In the genomic region with DNA sequence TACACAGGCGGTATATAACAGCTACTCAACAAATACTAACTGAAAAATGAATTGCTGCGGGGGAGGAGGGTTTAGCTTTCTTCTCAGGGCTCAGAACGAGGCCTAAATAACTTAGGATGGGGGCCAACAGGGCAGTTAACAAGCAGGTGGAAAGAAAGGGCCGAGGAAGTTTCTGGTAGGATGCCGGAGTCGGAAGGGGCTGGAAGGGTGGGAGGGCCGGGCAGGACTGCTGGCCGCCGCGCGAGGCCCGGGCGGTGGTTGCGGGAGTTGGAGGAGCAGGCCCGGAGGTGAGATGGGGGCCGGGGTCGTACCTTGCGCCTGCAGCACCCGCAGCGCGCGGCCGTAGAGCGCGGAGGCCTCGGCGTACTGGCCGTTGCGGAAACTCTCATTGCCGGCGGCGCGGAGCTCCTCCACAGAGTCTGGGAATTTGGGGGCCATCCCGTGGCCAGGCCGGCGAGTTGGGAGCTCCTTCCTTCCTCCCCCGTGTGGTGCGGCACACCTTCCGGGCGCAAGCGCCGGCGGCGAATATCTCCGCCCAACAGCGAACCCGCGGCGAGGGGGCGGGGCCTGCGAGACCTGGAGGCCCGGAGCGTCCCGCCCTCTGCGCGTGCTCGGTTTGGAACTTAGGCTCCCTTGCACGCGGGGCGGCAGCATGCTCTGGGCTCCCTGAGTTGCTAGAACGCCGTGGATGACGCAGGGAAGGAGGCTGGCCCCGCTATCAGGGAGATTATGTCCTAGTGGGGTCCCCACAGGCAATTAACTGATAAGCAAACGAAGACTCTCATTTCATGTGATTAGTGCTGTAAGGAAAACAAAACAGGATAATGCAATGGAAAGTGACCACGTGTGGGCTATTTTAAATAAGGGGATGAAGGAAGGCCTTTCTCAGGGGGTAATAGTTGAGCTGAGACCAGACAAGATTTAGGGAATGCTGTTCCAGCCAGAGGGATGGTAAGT, we compare ENCODE assay signal across 1 cellular context.
TF ChIP-seq lines count a peak whose summit lies in the region.

A gene with protein sequence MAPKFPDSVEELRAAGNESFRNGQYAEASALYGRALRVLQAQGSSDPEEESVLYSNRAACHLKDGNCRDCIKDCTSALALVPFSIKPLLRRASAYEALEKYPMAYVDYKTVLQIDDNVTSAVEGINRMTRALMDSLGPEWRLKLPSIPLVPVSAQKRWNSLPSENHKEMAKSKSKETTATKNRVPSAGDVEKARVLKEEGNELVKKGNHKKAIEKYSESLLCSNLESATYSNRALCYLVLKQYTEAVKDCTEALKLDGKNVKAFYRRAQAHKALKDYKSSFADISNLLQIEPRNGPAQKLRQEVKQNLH (minus strand): TSS at position 502 of the 957 bp plus-strand sequence. CDS start 64 bp downstream, at position 438.

TF ChIP-seq in GM12878, 131 proteins besides CTCF, POLR2A, EP300 and RAD21 (continued from another document and continues in another):
- TF ChIP-seq ZSCAN29 (IDR thresholded peaks at IDR 0.05) (no peak), BCL11A (IDR thresholded peaks at IDR 0.05; ENCODE audit: low read depth, low read length) (no peak), SRF (IDR thresholded peaks at IDR 0.05; ENCODE audit: low read depth in 2 of 2, low read length in 2 of 2) (no peak), IKZF1 (conservative IDR thresholded peaks at IDR 0.05) (peak; percentile 87), MLLT1 (IDR thresholded peaks at IDR 0.05) (no peak), MXI1 (IDR thresholded peaks at IDR 0.05; ENCODE audit: low read depth, low read length) (peak; percentile 91), NFIC (IDR thresholded peaks at IDR 0.05; ENCODE audit: low read depth, low read length) (no peak), YY1 (IDR thresholded peaks at IDR 0.05; ENCODE audit: low read depth, low read length) (0 out of 2 replicates have a peak, but pooled peaks have one; percentile 12), ZNF274 (IDR thresholded peaks at IDR 0.05; ENCODE audit: insufficient read depth, insufficient read length) (no peak), HDGF (IDR thresholded peaks at IDR 0.05) (no peak), YBX1 (IDR thresholded peaks at IDR 0.05) (no peak), KAT2A (conservative IDR thresholded peaks at IDR 0.05; ENCODE audit: control insufficient read depth, low read depth, low read length) (no peak), DPF2 (IDR thresholded peaks at IDR 0.05) (peak; percentile 60; the same call in 1 of the 2 replicates), TARDBP (IDR thresholded peaks at IDR 0.05; ENCODE audit: borderline replicate concordance) (no peak), PAX5 (IDR thresholded peaks at IDR 0.05; ENCODE audit: borderline replicate concordance, low read depth, low read length) (no peak), GATAD2B (conservative IDR thresholded peaks at IDR 0.05; ENCODE audit: low read depth) (peak; percentile 68), CUX1 (IDR thresholded peaks at IDR 0.05; ENCODE audit: insufficient replicate concordance, low read depth, low read length) (no peak), BACH1 (IDR thresholded peaks at IDR 0.05; ENCODE audit: borderline replicate concordance) (peak; percentile 65; the same call in 1 of the 2 replicates), MEF2A (IDR thresholded peaks at IDR 0.05; ENCODE audit: insufficient read depth, low read depth, low read length) (no peak), BMI1 (IDR thresholded peaks at IDR 0.05; ENCODE audit: borderline replicate concordance) (no peak), SUZ12 (IDR thresholded peaks at IDR 0.05; ENCODE audit: unreplicated experiment) (no peak), SP1 (IDR thresholded peaks at IDR 0.05; ENCODE audit: low read depth, low read length) (peak; percentile 16), CHD2 (IDR thresholded peaks at IDR 0.05; ENCODE audit: borderline replicate concordance, low read depth, low read length) (no peak), STAT1 (conservative IDR thresholded peaks at IDR 0.05) (no peak), SPI1 (IDR thresholded peaks at IDR 0.05; ENCODE audit: borderline replicate concordance, insufficient read depth, low read depth, low read length) (no peak), RFX5 (IDR thresholded peaks at IDR 0.05; ENCODE audit: low read depth, low read length) (no peak), E2F4 (IDR thresholded peaks at IDR 0.05; ENCODE audit: low read depth, low read length) (no peak), NFXL1 (IDR thresholded peaks at IDR 0.05; ENCODE audit: borderline replicate concordance) (no peak), TBL1XR1 (IDR thresholded peaks at IDR 0.05; ENCODE audit: low read depth, low read length) (no peak), CBX3 (IDR thresholded peaks at IDR 0.05; ENCODE audit: borderline replicate concordance, low read depth) (no peak), KLF5 (IDR thresholded peaks at IDR 0.05; ENCODE audit: partially characterized antibody) (peak; percentile 32)
- TF ChIP-seq, protein P1, sequence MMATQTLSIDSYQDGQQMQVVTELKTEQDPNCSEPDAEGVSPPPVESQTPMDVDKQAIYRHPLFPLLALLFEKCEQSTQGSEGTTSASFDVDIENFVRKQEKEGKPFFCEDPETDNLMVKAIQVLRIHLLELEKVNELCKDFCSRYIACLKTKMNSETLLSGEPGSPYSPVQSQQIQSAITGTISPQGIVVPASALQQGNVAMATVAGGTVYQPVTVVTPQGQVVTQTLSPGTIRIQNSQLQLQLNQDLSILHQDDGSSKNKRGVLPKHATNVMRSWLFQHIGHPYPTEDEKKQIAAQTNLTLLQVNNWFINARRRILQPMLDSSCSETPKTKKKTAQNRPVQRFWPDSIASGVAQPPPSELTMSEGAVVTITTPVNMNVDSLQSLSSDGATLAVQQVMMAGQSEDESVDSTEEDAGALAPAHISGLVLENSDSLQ (IDR thresholded peaks at IDR 0.05): no peak
- TF ChIP-seq, protein P2, sequence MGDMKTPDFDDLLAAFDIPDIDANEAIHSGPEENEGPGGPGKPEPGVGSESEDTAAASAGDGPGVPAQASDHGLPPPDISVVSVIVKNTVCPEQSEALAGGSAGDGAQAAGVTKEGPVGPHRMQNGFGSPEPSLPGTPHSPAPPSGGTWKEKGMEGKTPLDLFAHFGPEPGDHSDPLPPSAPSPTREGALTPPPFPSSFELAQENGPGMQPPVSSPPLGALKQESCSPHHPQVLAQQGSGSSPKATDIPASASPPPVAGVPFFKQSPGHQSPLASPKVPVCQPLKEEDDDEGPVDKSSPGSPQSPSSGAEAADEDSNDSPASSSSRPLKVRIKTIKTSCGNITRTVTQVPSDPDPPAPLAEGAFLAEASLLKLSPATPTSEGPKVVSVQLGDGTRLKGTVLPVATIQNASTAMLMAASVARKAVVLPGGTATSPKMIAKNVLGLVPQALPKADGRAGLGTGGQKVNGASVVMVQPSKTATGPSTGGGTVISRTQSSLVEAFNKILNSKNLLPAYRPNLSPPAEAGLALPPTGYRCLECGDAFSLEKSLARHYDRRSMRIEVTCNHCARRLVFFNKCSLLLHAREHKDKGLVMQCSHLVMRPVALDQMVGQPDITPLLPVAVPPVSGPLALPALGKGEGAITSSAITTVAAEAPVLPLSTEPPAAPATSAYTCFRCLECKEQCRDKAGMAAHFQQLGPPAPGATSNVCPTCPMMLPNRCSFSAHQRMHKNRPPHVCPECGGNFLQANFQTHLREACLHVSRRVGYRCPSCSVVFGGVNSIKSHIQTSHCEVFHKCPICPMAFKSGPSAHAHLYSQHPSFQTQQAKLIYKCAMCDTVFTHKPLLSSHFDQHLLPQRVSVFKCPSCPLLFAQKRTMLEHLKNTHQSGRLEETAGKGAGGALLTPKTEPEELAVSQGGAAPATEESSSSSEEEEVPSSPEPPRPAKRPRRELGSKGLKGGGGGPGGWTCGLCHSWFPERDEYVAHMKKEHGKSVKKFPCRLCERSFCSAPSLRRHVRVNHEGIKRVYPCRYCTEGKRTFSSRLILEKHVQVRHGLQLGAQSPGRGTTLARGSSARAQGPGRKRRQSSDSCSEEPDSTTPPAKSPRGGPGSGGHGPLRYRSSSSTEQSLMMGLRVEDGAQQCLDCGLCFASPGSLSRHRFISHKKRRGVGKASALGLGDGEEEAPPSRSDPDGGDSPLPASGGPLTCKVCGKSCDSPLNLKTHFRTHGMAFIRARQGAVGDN (IDR thresholded peaks at IDR 0.05): peak; percentile 90
- TF ChIP-seq, protein P3, sequence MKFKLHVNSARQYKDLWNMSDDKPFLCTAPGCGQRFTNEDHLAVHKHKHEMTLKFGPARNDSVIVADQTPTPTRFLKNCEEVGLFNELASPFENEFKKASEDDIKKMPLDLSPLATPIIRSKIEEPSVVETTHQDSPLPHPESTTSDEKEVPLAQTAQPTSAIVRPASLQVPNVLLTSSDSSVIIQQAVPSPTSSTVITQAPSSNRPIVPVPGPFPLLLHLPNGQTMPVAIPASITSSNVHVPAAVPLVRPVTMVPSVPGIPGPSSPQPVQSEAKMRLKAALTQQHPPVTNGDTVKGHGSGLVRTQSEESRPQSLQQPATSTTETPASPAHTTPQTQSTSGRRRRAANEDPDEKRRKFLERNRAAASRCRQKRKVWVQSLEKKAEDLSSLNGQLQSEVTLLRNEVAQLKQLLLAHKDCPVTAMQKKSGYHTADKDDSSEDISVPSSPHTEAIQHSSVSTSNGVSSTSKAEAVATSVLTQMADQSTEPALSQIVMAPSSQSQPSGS (IDR thresholded peaks at IDR 0.05; ENCODE audit: low read length): no peak
- TF ChIP-seq, protein P4, sequence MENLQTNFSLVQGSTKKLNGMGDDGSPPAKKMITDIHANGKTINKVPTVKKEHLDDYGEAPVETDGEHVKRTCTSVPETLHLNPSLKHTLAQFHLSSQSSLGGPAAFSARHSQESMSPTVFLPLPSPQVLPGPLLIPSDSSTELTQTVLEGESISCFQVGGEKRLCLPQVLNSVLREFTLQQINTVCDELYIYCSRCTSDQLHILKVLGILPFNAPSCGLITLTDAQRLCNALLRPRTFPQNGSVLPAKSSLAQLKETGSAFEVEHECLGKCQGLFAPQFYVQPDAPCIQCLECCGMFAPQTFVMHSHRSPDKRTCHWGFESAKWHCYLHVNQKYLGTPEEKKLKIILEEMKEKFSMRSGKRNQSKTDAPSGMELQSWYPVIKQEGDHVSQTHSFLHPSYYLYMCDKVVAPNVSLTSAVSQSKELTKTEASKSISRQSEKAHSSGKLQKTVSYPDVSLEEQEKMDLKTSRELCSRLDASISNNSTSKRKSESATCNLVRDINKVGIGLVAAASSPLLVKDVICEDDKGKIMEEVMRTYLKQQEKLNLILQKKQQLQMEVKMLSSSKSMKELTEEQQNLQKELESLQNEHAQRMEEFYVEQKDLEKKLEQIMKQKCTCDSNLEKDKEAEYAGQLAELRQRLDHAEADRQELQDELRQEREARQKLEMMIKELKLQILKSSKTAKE (IDR thresholded peaks at IDR 0.05; ENCODE audit: low read depth, poor library complexity, severe bottlenecking): no peak
